In genomic region chr12:14260011-14260993, GRCh38 we compare ENCODE assay signal across 8 cellular contexts.
DNase-seq lines count a peak whose midpoint lies in the region; ATAC-seq and TF ChIP-seq lines count a peak whose summit lies in the region.

No MANE protein-coding gene starts in this region.

- TF ChIP-seq CTCF in astrocyte of the cerebellum (IDR thresholded peaks at IDR 0.05; ENCODE audit: low read depth, low read length, missing control alignments) (no peak), hepatocyte (IDR thresholded peaks at IDR 0.05; ENCODE audit: poor library complexity) (no peak)

- no peaks in the 10 kb centered on the region for H3K9me2 ChIP-seq in hepatocyte (replicated peaks; ENCODE audit: insufficient read depth)

- in situ Hi-C loops in astrocyte of the cerebellum (cut with HindIII; ENCODE audit: low sequenced_read_pairs) = no loop called here

- POLR2A ChIA-PET in CD4-positive, alpha-beta memory T cell (lab: Charles Lee; ENCODE audit: partially characterized antibody) = interaction anchor here (1.1 to 3.5 kb wide), 2 partner anchors 105 to 158 kb away, joined by 6 to 108 read pairs; partner anchors contain the start of gene ATF7IP

- H4K20me1 ChIP-seq in hepatocyte (ENCODE audit: insufficient read depth, poor library complexity, severe bottlenecking) = no peaks in the 10 kb centered on the region

- CTCF ChIA-PET in CD4-positive, alpha-beta memory T cell (lab: Charles Lee; ENCODE audit: partially characterized antibody) = interaction anchor here (0.7 to 2.8 kb wide), 4 partner anchors 22 to 193 kb away, joined by 3 to 16 read pairs (median 3); no protein-coding TSS in a partner anchor

- H3K36me3 Mint-ChIP-seq in CD4-positive, alpha-beta memory T cell = peaks cover 0 to 6% of the 10 kb centered on the region in 2 donors

- H3K9me3 ChIP-seq in CD4-positive, alpha-beta memory T cell (ENCODE audit: control insufficient read depth in 1 of 2, low read length in 2 of 2) = no peaks in the 10 kb centered on the region
- H3K9me3 ChIP-seq in hepatocyte (ENCODE audit: low read depth) = peaks cover 3% of the 10 kb centered on the region

- peak overlapping the region; percentile 59 for H3K4me2 ChIP-seq in hepatocyte

- DNase-seq in CD4-positive, alpha-beta memory T cell = no peak
- DNase-seq in NCI-H1092 treated with DMSO at 0.1 percent for 48 hours (lab: John Stamatoyannopoulos, UW) (peak; percentile 27), astrocyte of the cerebellum (ENCODE audit: low read depth) (peak; percentile 44), hepatocyte (ENCODE audit: low spot score) (peak; percentile 86), posterior cingulate gyrus (peak; percentile 67 to 96 (median 78)), NCI-H82 treated with DMSO at 0.1 percent for 48 hours (lab: John Stamatoyannopoulos, UW; ENCODE audit: unreplicated experiment) (no peak)

- peaks cover 2 to 13% (median 4%) of the 10 kb centered on the region in 8 donors for H3K9me3 Mint-ChIP-seq in CD4-positive, alpha-beta memory T cell

- no peaks in the 10 kb centered on the region for H3K79me2 ChIP-seq in hepatocyte

- H3K27ac Mint-ChIP-seq in CD4-positive, alpha-beta memory T cell = peak overlapping the region in 4 of 7 donors; percentile 24 to 36 (median 28)

- intact Hi-C loops in CD4-positive, alpha-beta memory T cell (cut with micrococcal nuclease) = no loop called here
- intact Hi-C loops in posterior cingulate gyrus (cut with DNase I) = no loop called here

- no peak overlapping the region for H3K4me3 Mint-ChIP-seq in CD4-positive, alpha-beta memory T cell

- H3K27me3 Mint-ChIP-seq in CD4-positive, alpha-beta memory T cell = no peaks in the 10 kb centered on the region

- H3K27ac ChIP-seq in CD4-positive, alpha-beta memory T cell (ENCODE audit: low read depth, low read length) = no peak overlapping the region
- peak overlapping the region; percentile 94 for H3K27ac ChIP-seq in hepatocyte

- peak overlapping the region; percentile 63 for H2AFZ ChIP-seq in hepatocyte

- H3K27me3 ChIP-seq in CD4-positive, alpha-beta memory T cell (ENCODE audit: insufficient read depth, low read length) = no peaks in the 10 kb centered on the region
- no peaks in the 10 kb centered on the region for H3K27me3 ChIP-seq in hepatocyte

- 17% methylated on average over 31 of the region's 31 CpGs for WGBS in hepatocyte (ENCODE audit: low lambda C conversion rate, missing lambda C conversion rate)

- H3K36me3 ChIP-seq in CD4-positive, alpha-beta memory T cell (ENCODE audit: insufficient read depth, low read length) = no peaks in the 10 kb centered on the region
- H3K36me3 ChIP-seq in hepatocyte (replicated peaks; ENCODE audit: insufficient read depth, low read depth) = no peaks in the 10 kb centered on the region

- H3K4me1 Mint-ChIP-seq in CD4-positive, alpha-beta memory T cell = peaks cover 31 to 57% (median 35%) of the 10 kb centered on the region in 4 donors

- no peak overlapping the region for H3K4me3 ChIP-seq in CD4-positive, alpha-beta memory T cell (ENCODE audit: low read length in 2 of 2)
- H3K4me3 ChIP-seq in astrocyte of the cerebellum (ENCODE audit: low read depth, low read length) = no peak overlapping the region
- no peak overlapping the region for H3K4me3 ChIP-seq in hepatocyte

- no peak for ATAC-seq in HG02798 (IDR thresholded peaks at IDR 0.05; ENCODE audit: poor library complexity, unreplicated experiment)
- no peak for ATAC-seq in activated CD4-positive, CD25-positive, alpha-beta regulatory T cell treated with anti-CD3 and anti-CD28 coated beads, Interleukin-2, amount 50 U/mL, for 24 hours

- peaks cover 36% of the 10 kb centered on the region for H3K4me1 ChIP-seq in CD4-positive, alpha-beta memory T cell (ENCODE audit: insufficient read depth, low read length)
- H3K4me1 ChIP-seq in hepatocyte (ENCODE audit: insufficient read depth) = peaks cover 32% of the 10 kb centered on the region

Comparison
In these comparisons a context has a peak if more than half of its experiments do, and no peak if none do; other contexts are left out.
1. DNase-seq: peak in NCI-H1092 treated with DMSO at 0.1 percent for 48 hours (single experiment), astrocyte of the cerebellum (single experiment), hepatocyte (single experiment) and posterior cingulate gyrus (10 of 10); none in CD4-positive, alpha-beta memory T cell (0 of 5) and NCI-H82 treated with DMSO at 0.1 percent for 48 hours (single experiment).